ENCODE assay signal across 8 cellular contexts in genomic region chr4:5142726-5143125, GRCh38.
DNase-seq lines count a peak whose midpoint lies in the region; ATAC-seq and TF ChIP-seq lines count a peak whose summit lies in the region.

No MANE protein-coding gene starts in this region.

- H3K27me3 ChIP-seq in DND-41 (ENCODE audit: insufficient read depth, low read length, poor library complexity) (no peaks in the 10 kb centered on the region), MM.1S (replicated peaks; ENCODE audit: insufficient read depth, low read length) (no peaks in the 10 kb centered on the region)

- H3K4me3 Mint-ChIP-seq in nephron progenitor cell, result no peak overlapping the region

- H3F3A ChIP-seq in MM.1S (ENCODE audit: insufficient read depth, low read length), result no peaks in the 10 kb centered on the region

- H2AFZ ChIP-seq in DND-41 (ENCODE audit: low read depth, low read length) (no peak overlapping the region), MM.1S (ENCODE audit: low read length) (no peak overlapping the region)

- H3K4me1 ChIP-seq in DND-41 (ENCODE audit: insufficient read depth, low read length) (no peaks in the 10 kb centered on the region), MM.1S (ENCODE audit: low read length) (no peaks in the 10 kb centered on the region)

- H3K36me3 ChIP-seq in DND-41 (ENCODE audit: insufficient read depth, low read length) (peaks cover 9% of the 10 kb centered on the region; the same call in 1 of the 2 replicates), MM.1S (replicated peaks; ENCODE audit: insufficient read depth, low read length) (no peaks in the 10 kb centered on the region)

- H3K79me2 ChIP-seq in DND-41 (ENCODE audit: insufficient read depth, low read length) (no peaks in the 10 kb centered on the region), MM.1S (ENCODE audit: low read length) (no peaks in the 10 kb centered on the region)

- H3K4me2 ChIP-seq in DND-41 (ENCODE audit: insufficient read depth, low read length) (no peak overlapping the region), MM.1S (ENCODE audit: low read depth, low read length) (no peak overlapping the region)

- H3K27me3 Mint-ChIP-seq in nephron progenitor cell (ENCODE audit: low read depth, poor library complexity), result peaks cover 38% of the 10 kb centered on the region

- H3K9me2 ChIP-seq in MM.1S (replicated peaks; ENCODE audit: insufficient read depth, low read length), result no peaks in the 10 kb centered on the region

- H3K4me3 ChIP-seq in DND-41 (ENCODE audit: low read depth in 1 of 2, low read length in 2 of 2) (no peak overlapping the region), MM.1S (ENCODE audit: low read length) (no peak overlapping the region)

- DNase-seq in DND-41 (peak; percentile 15), MM.1S (peak; percentile 24), dermis microvascular lymphatic vessel endothelial cell (ENCODE audit: low read depth in 2 of 2) (peak; percentile 43 to 73), nephron progenitor cell (peak; percentile 20), foreskin melanocyte (no peak), HuH-7.5 (ENCODE audit: low spot score) (no peak)
- DNase-seq in NK-92 treated with Interleukin-12 subunit alpha and Interleukin-12 subunit beta, amount 100 ng/mL, for 24 hours (lab: John Stamatoyannopoulos, UW), result no peak

- H3K9me3 ChIP-seq in DND-41 (ENCODE audit: insufficient read depth, low read length, severe bottlenecking) (peaks cover 3% of the 10 kb centered on the region), MM.1S (replicated peaks; ENCODE audit: insufficient read depth, low read length) (no peaks in the 10 kb centered on the region)

- no peak overlapping the region for H3K9ac ChIP-seq in DND-41 (ENCODE audit: low read depth, low read length)
- no peak overlapping the region for H3K9ac ChIP-seq in MM.1S (ENCODE audit: low read length)

- H4K20me1 ChIP-seq in DND-41 (ENCODE audit: insufficient read depth, low read length) (no peaks in the 10 kb centered on the region), MM.1S (ENCODE audit: insufficient read depth, low read length) (no peaks in the 10 kb centered on the region)

- no peaks in the 10 kb centered on the region for H3K9me3 Mint-ChIP-seq in nephron progenitor cell

- no peak overlapping the region for H3K27ac Mint-ChIP-seq in nephron progenitor cell

- H3K36me3 Mint-ChIP-seq in nephron progenitor cell (ENCODE audit: low read depth), result no peaks in the 10 kb centered on the region

- H3K27ac ChIP-seq in DND-41 (ENCODE audit: low read length) (no peak overlapping the region), MM.1S (ENCODE audit: low read length) (no peak overlapping the region)

- ATAC-seq in DND-41 (ENCODE audit: insufficient read depth, low read depth) (no peak), HG02763 (IDR thresholded peaks at IDR 0.05; ENCODE audit: unreplicated experiment) (no peak)

- TF ChIP-seq CTCF in DND-41 (IDR thresholded peaks at IDR 0.05; ENCODE audit: borderline replicate concordance, extremely low read depth, low read length, poor library complexity, severe bottlenecking), result peak; percentile 56
- peak; percentile 44 for TF ChIP-seq CTCF in MM.1S (IDR thresholded peaks at IDR 0.05; ENCODE audit: low read length)
- TF ChIP-seq CTCF in nephron progenitor cell (IDR thresholded peaks at IDR 0.05), result peak; percentile 49

- peaks cover 6% of the 10 kb centered on the region for H3K4me1 Mint-ChIP-seq in nephron progenitor cell

Comparison
In these comparisons a context has a peak if more than half of its experiments do, and no peak if none do; other contexts are left out.
1. DNase-seq: peak in DND-41 (single experiment), MM.1S (single experiment), dermis microvascular lymphatic vessel endothelial cell (2 of 2) and nephron progenitor cell (single experiment); none in foreskin melanocyte (single experiment), NK-92 treated with Interleukin-12 subunit alpha and Interleukin-12 subunit beta, amount 100 ng/mL, for 24 hours (single experiment) and HuH-7.5 (single experiment).
2. Peak in every context shown above with its lines, with median percentiles within 50 percentile points of each other: CTCF ChIP-seq.